Comparison of ENCODE assay signal across 8 cellular contexts in the genomic region with DNA sequence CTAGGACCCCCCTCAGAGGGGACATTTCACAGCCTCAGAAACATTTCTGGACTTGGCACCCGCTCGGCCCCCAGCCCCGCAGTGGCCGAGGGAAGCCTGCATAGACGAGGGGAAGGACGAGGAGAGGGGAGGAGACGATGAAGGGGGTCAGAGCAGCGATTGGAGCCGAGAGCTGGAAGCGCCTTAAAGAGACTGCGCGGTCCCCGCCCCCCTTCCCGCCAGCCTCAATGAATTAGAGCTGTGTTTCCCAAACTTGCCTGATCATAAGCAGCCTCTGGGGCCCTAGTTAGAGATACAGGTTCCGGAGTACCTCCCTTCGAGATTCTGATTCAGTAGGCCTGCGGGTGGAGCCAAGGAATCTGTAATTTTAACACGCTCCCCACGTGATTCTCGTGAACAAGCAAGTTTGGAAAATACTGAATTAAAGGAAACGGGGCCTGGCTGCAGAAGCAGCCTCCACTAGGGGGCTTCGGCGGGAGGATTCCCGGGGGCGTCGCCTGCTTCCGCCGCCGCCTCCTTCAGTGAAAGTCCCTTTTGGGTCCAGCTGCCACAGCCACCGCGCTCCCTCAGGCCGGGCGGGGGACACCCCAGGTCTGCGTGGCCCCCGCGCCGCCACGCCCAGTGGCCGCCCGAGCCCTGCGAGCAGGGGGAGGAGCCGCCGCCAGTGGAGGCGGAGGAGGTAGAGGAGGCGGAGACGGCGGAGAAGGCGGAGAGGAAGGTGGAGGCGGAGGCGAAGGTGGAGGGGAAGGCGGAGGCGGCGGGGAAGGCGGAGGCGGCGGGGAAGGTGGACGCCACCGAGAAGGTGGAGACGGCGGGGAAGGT. TPM values are rescaled to one million over a fixed set of nuclear protein-coding genes. Genes with fewer than 3 reads are reported as not detected.
DNase-seq lines count a peak whose midpoint lies in the region; ATAC-seq and TF ChIP-seq lines count a peak whose summit lies in the region.

A gene (plus strand): TSS at position 651 of the 822 bp plus-strand sequence. CDS start 824 bp downstream, outside the sequence.

- ATAC-seq in HG02678 (IDR thresholded peaks at IDR 0.05; ENCODE audit: unreplicated experiment): peak; percentile 93

- H3K27ac Mint-ChIP-seq in progenitor cell of endocrine pancreas: peak within 1 kb of the TSS; percentile 88

- peaks cover 20% of the 10 kb centered on the region for H3K4me1 Mint-ChIP-seq in progenitor cell of endocrine pancreas (ENCODE audit: low read depth)

- peaks cover 7% of the 10 kb centered on the region for H3K9me3 Mint-ChIP-seq in progenitor cell of endocrine pancreas (ENCODE audit: low read depth)

- WGBS in adrenal gland, 4 donors: 0 to 52% (median 13%) methylated on average over 9 to 60 of the region's 60 CpGs

- H3K4me3 ChIP-seq in adrenal gland: peak within 1 kb of the TSS in 3 of 4 donors; percentile 43 to 63 (median 56)
- H3K4me3 ChIP-seq in left ventricle myocardium inferior: peak within 1 kb of the TSS; percentile 74

- no peaks in the 10 kb centered on the region for H3K9me3 ChIP-seq in adrenal gland (replicated peaks in 1 of 3)
- no peaks in the 10 kb centered on the region for H3K9me3 ChIP-seq in left ventricle myocardium inferior (replicated peaks)

- H3K27ac ChIP-seq in adrenal gland (peak within 1 kb of the TSS; percentile 39 to 88 (median 78)), left ventricle myocardium inferior (replicated peaks) (peak within 1 kb of the TSS; percentile 88)

- peak in 1 of 2 donors; percentile 58 for TF ChIP-seq POLR2A in adrenal gland (IDR thresholded peaks at IDR 0.05)

- peaks cover 7% of the 10 kb centered on the region for H3K36me3 Mint-ChIP-seq in progenitor cell of endocrine pancreas (ENCODE audit: insufficient read depth)

- no peaks in the 10 kb centered on the region for H3K36me3 ChIP-seq in adrenal gland (replicated peaks in 1 of 2)
- no peaks in the 10 kb centered on the region for H3K36me3 ChIP-seq in left ventricle myocardium inferior

- intact Hi-C loops in adrenal gland (cut with DNase I) (no loop called here), left ventricle myocardium inferior (cut with micrococcal nuclease) (no loop called here)

- H3K27me3 Mint-ChIP-seq in progenitor cell of endocrine pancreas: no peaks in the 10 kb centered on the region

- DNase-seq in NCI-H1105 (lab: John Stamatoyannopoulos, UW) (peak; percentile 67), T follicular helper cell (ENCODE audit: low read depth) (peak; percentile 74), adrenal gland (peak; percentile 70 to 88 (median 76)), left ventricle myocardium inferior (peak; percentile 72), progenitor cell of endocrine pancreas (ENCODE audit: low spot score, unreplicated experiment) (peak; percentile 55), ureter (ENCODE audit: low spot score) (peak; percentile 80)

- peaks cover 6% of the 10 kb centered on the region for H3K27me3 ChIP-seq in adrenal gland
- no peaks in the 10 kb centered on the region for H3K27me3 ChIP-seq in left ventricle myocardium inferior (ENCODE audit: low read depth)

- peaks cover 0 to 4% of the 10 kb centered on the region in 2 donors for H3K4me1 ChIP-seq in adrenal gland (replicated peaks in 1 of 2)
- H3K4me1 ChIP-seq in left ventricle myocardium inferior: peaks cover 14% of the 10 kb centered on the region

- H3K4me3 Mint-ChIP-seq in progenitor cell of endocrine pancreas (ENCODE audit: low read depth): peak within 1 kb of the TSS; percentile 83

- TF ChIP-seq CTCF in GM12874 (IDR thresholded peaks at IDR 0.05; ENCODE audit: insufficient read depth, low read depth, low read length): peak; percentile 42
- TF ChIP-seq CTCF in adrenal gland (IDR thresholded peaks at IDR 0.05): peak in 5 of 6 experiments; percentile 44 to 64 (median 56)
- peak; percentile 63 for TF ChIP-seq CTCF in left ventricle myocardium inferior (IDR thresholded peaks at IDR 0.05; ENCODE audit: borderline replicate concordance)
- TF ChIP-seq CTCF in progenitor cell of endocrine pancreas (IDR thresholded peaks at IDR 0.05; ENCODE audit: unreplicated experiment): peak; percentile 69

RNA-seq across cellular contexts. Expression of the gene that starts here (rescaled TPM):
- total RNA-seq in adrenal gland: 1 to 10 TPM; 1.9 to 4.2 (median 3.5) TPM
- polyA plus RNA-seq in adrenal gland: 1 to 10 TPM; 1.6 to 6.0 (median 2.2) TPM
- 1.8 TPM for total RNA-seq in left ventricle myocardium inferior
- total RNA-seq in progenitor cell of endocrine pancreas: 7.4 and 7.6 TPM in 2 replicates
- total RNA-seq in ureter: 2.4 TPM

Comparison
In these comparisons a context has a peak if more than half of its experiments do, and no peak if none do; other contexts are left out.
1. Peak in every context shown above with its lines: DNase-seq, ATAC-seq, H3K4me3 ChIP-seq and H3K27ac ChIP-seq.